9 cellular contexts compared by ENCODE assay signal in the genomic region with DNA sequence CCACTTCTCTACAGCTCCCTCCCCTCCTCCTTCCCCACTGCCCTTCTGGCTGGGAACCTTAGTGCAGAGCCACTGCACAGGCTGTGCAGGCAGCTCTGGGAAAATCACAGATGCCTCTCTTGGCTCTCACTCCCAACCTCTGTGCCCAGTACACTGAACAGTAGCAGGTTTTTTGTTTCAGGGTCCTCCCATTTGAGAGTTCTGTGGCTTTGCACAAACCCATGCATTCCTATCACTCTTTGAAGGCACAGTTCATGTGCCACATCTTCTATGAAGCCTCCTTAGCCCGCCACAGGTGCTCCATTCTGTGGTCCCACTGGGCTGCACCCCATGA.
DNase-seq lines count a peak whose midpoint lies in the region; ATAC-seq and TF ChIP-seq lines count a peak whose summit lies in the region.
"Had no signal": no experiment of that assay in that cellular context is flagged by ENCODE, and none has a peak within 500 bp of the region (broad histone marks: within the 10 kb centered on the region; RNA-seq: fewer than 3 reads in every experiment).

No MANE protein-coding gene starts in this region.

- ATAC-seq in activated T-helper 17 cell treated with anti-CD3 and anti-CD28 coated beads, Interleukin-2, amount 50 U/mL, for 72 hours (replicated peaks) = no peak
- ATAC-seq in gastroesophageal sphincter (no peak), HG03460 (IDR thresholded peaks at IDR 0.05; ENCODE audit: unreplicated experiment) (no peak), GM19023 (IDR thresholded peaks at IDR 0.05; ENCODE audit: unreplicated experiment) (no peak)

- no peak for TF ChIP-seq EP300 in gastroesophageal sphincter (IDR thresholded peaks at IDR 0.05)

- peak overlapping the region; percentile 64 for H3K4me3 Mint-ChIP-seq in activated T-helper 17 cell treated with anti-CD3 and anti-CD28 coated beads, Interleukin-2, amount 50 U/mL, for 72 hours

- peak overlapping the region; percentile 50 for H3K4me2 ChIP-seq in skeletal muscle satellite cell (ENCODE audit: low read length)

- H3K27me3 ChIP-seq in HL-60 (ENCODE audit: insufficient read depth, poor library complexity, severe bottlenecking) (no peaks in the 10 kb centered on the region), gastroesophageal sphincter (no peaks in the 10 kb centered on the region), skeletal muscle satellite cell (ENCODE audit: control insufficient read depth, insufficient read depth, low read length) (no peaks in the 10 kb centered on the region)

- TF ChIP-seq CTCF in HL-60 (IDR thresholded peaks at IDR 0.05; ENCODE audit: insufficient read depth, low read length) (no peak), gastroesophageal sphincter (IDR thresholded peaks at IDR 0.05) (no peak)

- DNase-seq in HL-60 (ENCODE audit: low read depth in 1 of 2, low spot score in 1 of 2) = no peak
- DNase-seq in effector CD4-positive, alpha-beta T cell = no peak
- DNase-seq in stimulated activated naive CD4-positive, alpha-beta T cell treated with Interleukin-2 at 50 U/mL for 16 hours (lab: John Stamatoyannopoulos, UW) = no peak
- DNase-seq: NCI-H774 had no signal

- H3K9ac ChIP-seq in skeletal muscle satellite cell (ENCODE audit: low read depth, low read length) = peak overlapping the region; percentile 35

- no peaks in the 10 kb centered on the region for H3K27me3 Mint-ChIP-seq in activated T-helper 17 cell treated with anti-CD3 and anti-CD28 coated beads, Interleukin-2, amount 50 U/mL, for 72 hours

- no CpG with 5 or more reads among the region's 1 CpG for WGBS in gastroesophageal sphincter (ENCODE audit: low coverage in 1 of 2), 2 donors

- H3K27ac ChIP-seq in HL-60 (replicated peaks) = peak overlapping the region; percentile 65
- H3K27ac ChIP-seq in gastroesophageal sphincter = peak overlapping the region in 3 of 4 donors; percentile 59 to 74 (median 68)

- TF ChIP-seq POLR2A in gastroesophageal sphincter (IDR thresholded peaks at IDR 0.05) = no peak

- H3K4me3 ChIP-seq in HL-60 (replicated peaks; ENCODE audit: insufficient read depth, low read length) (no peak overlapping the region), gastroesophageal sphincter (no peak overlapping the region), skeletal muscle satellite cell (ENCODE audit: low read length) (no peak overlapping the region)

- peaks cover 29% of the 10 kb centered on the region for H3K4me1 Mint-ChIP-seq in activated T-helper 17 cell treated with anti-CD3 and anti-CD28 coated beads, Interleukin-2, amount 50 U/mL, for 72 hours

- H3K9me3 ChIP-seq in gastroesophageal sphincter = peaks cover 0 to 3% (median 0%) of the 10 kb centered on the region in 3 donors
- no peaks in the 10 kb centered on the region for H3K9me3 ChIP-seq in skeletal muscle satellite cell (replicated peaks; ENCODE audit: low read length)

- peaks cover 0 to 29% (median 0%) of the 10 kb centered on the region in 3 donors for H3K4me1 ChIP-seq in gastroesophageal sphincter
- peaks cover 27% of the 10 kb centered on the region for H3K4me1 ChIP-seq in skeletal muscle satellite cell (ENCODE audit: control insufficient read depth, insufficient read depth, low read length)

- peak overlapping the region; percentile 90 for H3K27ac Mint-ChIP-seq in activated T-helper 17 cell treated with anti-CD3 and anti-CD28 coated beads, Interleukin-2, amount 50 U/mL, for 72 hours

- H3K9me3 Mint-ChIP-seq in activated T-helper 17 cell treated with anti-CD3 and anti-CD28 coated beads, Interleukin-2, amount 50 U/mL, for 72 hours = peaks cover 6% of the 10 kb centered on the region

- H3K36me3 ChIP-seq in gastroesophageal sphincter = peaks cover 0 to 5% of the 10 kb centered on the region in 2 donors
- no peaks in the 10 kb centered on the region for H3K36me3 ChIP-seq in skeletal muscle satellite cell (ENCODE audit: insufficient read depth, low read length)

- no peaks in the 10 kb centered on the region for H3K36me3 Mint-ChIP-seq in activated T-helper 17 cell treated with anti-CD3 and anti-CD28 coated beads, Interleukin-2, amount 50 U/mL, for 72 hours (ENCODE audit: low read depth)
